ENCODE assay signal across 16 cellular contexts in genomic region chr1:76068542-76068941, GRCh38. TPM values are rescaled to one million over a fixed set of nuclear protein-coding genes. Genes with fewer than 3 reads are reported as not detected.
A peak's percentile ranks its signal among the peaks of the same experiment; 100 is the strongest.
DNase-seq lines count a peak whose midpoint lies in the region; ATAC-seq and TF ChIP-seq lines count a peak whose summit lies in the region.
"Had no signal": no experiment of that assay in that cellular context is flagged by ENCODE, and none has a peak within 500 bp of the region (broad histone marks: within the 10 kb centered on the region; RNA-seq: fewer than 3 reads in every experiment).

No MANE protein-coding gene starts in this region.

- peaks cover 11% of the 10 kb centered on the region for H3K4me1 ChIP-seq in RWPE2 (ENCODE audit: insufficient read depth, poor library complexity, severe bottlenecking)

- TF ChIP-seq CTCF in RWPE2 (IDR thresholded peaks at IDR 0.05; ENCODE audit: poor library complexity, severe bottlenecking): no peak

- H3K27ac ChIP-seq in RWPE2 (ENCODE audit: poor library complexity, severe bottlenecking): peak overlapping the region; percentile 39

- no peak overlapping the region for H3K4me3 ChIP-seq in RWPE2 (ENCODE audit: severe bottlenecking)
- H3K4me3 ChIP-seq: K562, spleen had no signal

- no peaks in the 10 kb centered on the region for H3K9me3 ChIP-seq in RWPE2 (ENCODE audit: severe bottlenecking)
- H3K9me3 ChIP-seq: spleen had no signal

- DNase-seq in EL: peak; percentile 70
- no peak for DNase-seq in RWPE2 (ENCODE audit: low spot score)
- DNase-seq in fibroblast of peridontal ligament (ENCODE audit: extremely low read depth): peak; percentile 17
- DNase-seq in pulmonary artery endothelial cell (ENCODE audit: low read depth, low spot score): peak; percentile 63
- DNase-seq in activated naive CD4-positive, alpha-beta T cell (lab: John Stamatoyannopoulos, UW): no peak
- DNase-seq in NCI-H2227 (lab: John Stamatoyannopoulos, UW; ENCODE audit: unreplicated experiment): no peak
- no peak for DNase-seq in NCI-H2107 treated with DMSO at 0.1 percent for 48 hours (lab: John Stamatoyannopoulos, UW; ENCODE audit: unreplicated experiment)
- no peak for DNase-seq in cerebellum (ENCODE audit: low spot score)
- DNase-seq: activated naive CD4-positive, alpha-beta T cell treated with anti-CD3 and anti-CD28 coated beads, Interleukin-2, amount 50 U/mL, for 16 hours; CD4-positive, alpha-beta memory T cell; cortex of kidney; NCI-H146; SHP77 treated with DMSO at 0.1 percent for 48 hours; spleen; substantia nigra had no signal

- H3K36me3 ChIP-seq in RWPE2 (ENCODE audit: low read depth): no peaks in the 10 kb centered on the region
- H3K36me3 ChIP-seq: spleen had no signal

- peak; percentile 79 for ATAC-seq in RWPE2 (ENCODE audit: low read depth)
- ATAC-seq: K562 had no signal

- no peaks in the 10 kb centered on the region for H3K27me3 ChIP-seq in RWPE2 (ENCODE audit: insufficient read depth, poor library complexity, severe bottlenecking)

RNA-seq across cellular contexts. Expression of gene ST6GALNAC3, which starts 6.0 kb away (rescaled TPM):
- total RNA-seq in pulmonary artery endothelial cell (34.6 and 40.9 TPM in 2 replicates), cerebellum (15.2 TPM)

Comparison
In these comparisons a context has a peak if more than half of its experiments do, and no peak if none do; other contexts are left out.
1. DNase-seq: peak in EL (single experiment), fibroblast of peridontal ligament (single experiment) and pulmonary artery endothelial cell (single experiment); none in RWPE2 (single experiment), activated naive CD4-positive, alpha-beta T cell (0 of 4), NCI-H2227 (single experiment), NCI-H2107 treated with DMSO at 0.1 percent for 48 hours (single experiment) and cerebellum (single experiment).